Comparison of ENCODE assay signal across 1 cellular context in genomic region chr12:62659457-62660295, GRCh38.
TF ChIP-seq lines count a peak whose summit lies in the region.

No MANE protein-coding gene starts in this region.

TF ChIP-seq in WTC11, 78 proteins besides CTCF, POLR2A, EP300 and RAD21 (continued from another document and continues in another):
- no peak for TF ChIP-seq ATF2 (CRISPR knock-in tag; IDR thresholded peaks at IDR 0.05; ENCODE audit: borderline replicate concordance, low read depth)
- TF ChIP-seq ESRRA (CRISPR knock-in tag; IDR thresholded peaks at IDR 0.05; ENCODE audit: borderline replicate concordance): no peak
- TF ChIP-seq HMGXB4 (CRISPR knock-in tag; IDR thresholded peaks at IDR 0.05): no peak
- TF ChIP-seq ZNF512 (CRISPR knock-in tag; IDR thresholded peaks at IDR 0.05; ENCODE audit: borderline replicate concordance): no peak
- TF ChIP-seq TEAD4 (CRISPR knock-in tag; IDR thresholded peaks at IDR 0.05): no peak
- TF ChIP-seq STAT6 (CRISPR knock-in tag; conservative IDR thresholded peaks at IDR 0.05; ENCODE audit: low read depth): no peak
- no peak for TF ChIP-seq GABPB1 (CRISPR knock-in tag; IDR thresholded peaks at IDR 0.05)
- TF ChIP-seq ZNF425 (CRISPR knock-in tag; conservative IDR thresholded peaks at IDR 0.05): no peak
- TF ChIP-seq NFATC4 (CRISPR knock-in tag; IDR thresholded peaks at IDR 0.05): no peak
- TF ChIP-seq ARID4B (CRISPR knock-in tag; IDR thresholded peaks at IDR 0.05; ENCODE audit: borderline replicate concordance): no peak
- no peak for TF ChIP-seq TP53 (CRISPR knock-in tag; IDR thresholded peaks at IDR 0.05)
- TF ChIP-seq ETV6 (CRISPR knock-in tag; IDR thresholded peaks at IDR 0.05): peak; percentile 56; the same call in 1 of the 2 replicates
- no peak for TF ChIP-seq ZNF317 (CRISPR knock-in tag; IDR thresholded peaks at IDR 0.05; ENCODE audit: borderline replicate concordance, low read depth)
- TF ChIP-seq CREM (CRISPR knock-in tag; IDR thresholded peaks at IDR 0.05): peak; percentile 60; the same call in 1 of the 2 replicates
- no peak for TF ChIP-seq ZNF281 (CRISPR knock-in tag; IDR thresholded peaks at IDR 0.05)
- TF ChIP-seq ZBTB21 (CRISPR knock-in tag; IDR thresholded peaks at IDR 0.05; ENCODE audit: borderline replicate concordance): no peak; the same call in 1 of the 2 replicates
- no peak for TF ChIP-seq SOX15 (CRISPR knock-in tag; IDR thresholded peaks at IDR 0.05)
- no peak for TF ChIP-seq MLX (CRISPR knock-in tag; IDR thresholded peaks at IDR 0.05)
- TF ChIP-seq ZNF416 (CRISPR knock-in tag; IDR thresholded peaks at IDR 0.05): no peak
- TF ChIP-seq FOXP4 (CRISPR knock-in tag; IDR thresholded peaks at IDR 0.05): peak; percentile 91; the same call in 1 of the 2 replicates
- no peak for TF ChIP-seq NR3C1 (CRISPR knock-in tag; conservative IDR thresholded peaks at IDR 0.05; ENCODE audit: low read depth)
- no peak for TF ChIP-seq ZNF396 (CRISPR knock-in tag; IDR thresholded peaks at IDR 0.05; ENCODE audit: borderline replicate concordance)
- TF ChIP-seq MAX (CRISPR knock-in tag; IDR thresholded peaks at IDR 0.05): no peak
- TF ChIP-seq HMGA2 (CRISPR knock-in tag; IDR thresholded peaks at IDR 0.05): no peak
- no peak for TF ChIP-seq MXD4 (CRISPR knock-in tag; IDR thresholded peaks at IDR 0.05; ENCODE audit: borderline replicate concordance)
- TF ChIP-seq FOXK1 (CRISPR knock-in tag; IDR thresholded peaks at IDR 0.05): peak; percentile 92
- 0 out of 2 replicates have a peak, but pooled peaks have one; percentile 38 for TF ChIP-seq FOXJ3 (CRISPR knock-in tag; IDR thresholded peaks at IDR 0.05; ENCODE audit: borderline replicate concordance)
- no peak for TF ChIP-seq NFE2L1 (CRISPR knock-in tag; IDR thresholded peaks at IDR 0.05)
- peak; percentile 57; the same call in 1 of the 2 replicates for TF ChIP-seq ZMAT4 (CRISPR knock-in tag; IDR thresholded peaks at IDR 0.05)
- TF ChIP-seq IRF2 (CRISPR knock-in tag; IDR thresholded peaks at IDR 0.05; ENCODE audit: borderline replicate concordance, low read depth): no peak
- no peak for TF ChIP-seq USF1 (CRISPR knock-in tag; IDR thresholded peaks at IDR 0.05)
- no peak for TF ChIP-seq GTF2I (CRISPR knock-in tag; conservative IDR thresholded peaks at IDR 0.05)
